Comparison of ENCODE assay signal across 8 cellular contexts in genomic region chr15:78072080-78072892, GRCh38. TPM values are rescaled to one million over a fixed set of nuclear protein-coding genes. Genes with fewer than 3 reads are reported as not detected.
DNase-seq lines count a peak whose midpoint lies in the region; ATAC-seq, FAIRE-seq and TF ChIP-seq lines count a peak whose summit lies in the region.

No MANE protein-coding gene starts in this region.

- H3K9me3 ChIP-seq in CD8-positive, alpha-beta T cell (ENCODE audit: low read length), result no peaks in the 10 kb centered on the region
- H3K9me3 ChIP-seq in ovary, result no peaks in the 10 kb centered on the region

- H3K36me3 Mint-ChIP-seq in CD8-positive, alpha-beta T cell, result peaks cover 14% of the 10 kb centered on the region
- H3K36me3 Mint-ChIP-seq in T-cell, result peaks cover 8% of the 10 kb centered on the region

- TF ChIP-seq CTCF in CD8-positive, alpha-beta T cell (IDR thresholded peaks at IDR 0.05), result no peak
- peak; percentile 27 for TF ChIP-seq CTCF in fibroblast of pulmonary artery (IDR thresholded peaks at IDR 0.05; ENCODE audit: low read length, missing control alignments)
- no peak for TF ChIP-seq CTCF in ovary (IDR thresholded peaks at IDR 0.05)

- peak; percentile 50 for ATAC-seq in CD8-positive, alpha-beta T cell
- ATAC-seq in T-cell (replicated peaks in 1 of 4), result peak in 1 of 4 experiments; percentile 73
- no peak for ATAC-seq in HG03159 (IDR thresholded peaks at IDR 0.05; ENCODE audit: unreplicated experiment)

- no peak overlapping the region for H3K4me3 ChIP-seq in CD8-positive, alpha-beta T cell (ENCODE audit: low read depth, low read length)
- H3K4me3 ChIP-seq in fibroblast of pulmonary artery (replicated peaks; ENCODE audit: low read depth, low read length) (no peak overlapping the region), ovary (peak overlapping the region; percentile 5)

- peak in 2 of 7 experiments; percentile 44 to 62 for DNase-seq in CD8-positive, alpha-beta T cell
- peak in 25 of 34 experiments; percentile 13 to 78 (median 40) for DNase-seq in T-cell
- DNase-seq in fibroblast of pulmonary artery (ENCODE audit: low read depth), result peak; percentile 93
- DNase-seq in ovary, result peak in 3 of 5 donors; percentile 53 to 66 (median 64)
- no peak for DNase-seq in GDM1 (lab: John Stamatoyannopoulos, UW)
- DNase-seq in COLO668 (lab: John Stamatoyannopoulos, UW; ENCODE audit: unreplicated experiment), result no peak
- DNase-seq in urothelium cell line (ENCODE audit: low spot score), result no peak

- H3K27me3 ChIP-seq in CD8-positive, alpha-beta T cell (ENCODE audit: insufficient read depth, low read length), result no peaks in the 10 kb centered on the region
- no peaks in the 10 kb centered on the region for H3K27me3 ChIP-seq in ovary

- TF ChIP-seq POLR2A in ovary (IDR thresholded peaks at IDR 0.05), result peak; percentile 31

- peaks cover 51% of the 10 kb centered on the region for H3K4me1 Mint-ChIP-seq in CD8-positive, alpha-beta T cell (ENCODE audit: low read depth)
- peaks cover 45 to 52% (median 49%) of the 10 kb centered on the region in 3 donors for H3K4me1 Mint-ChIP-seq in T-cell

- no peaks in the 10 kb centered on the region for H3K36me3 ChIP-seq in CD8-positive, alpha-beta T cell (ENCODE audit: insufficient read depth, low read length)
- no peaks in the 10 kb centered on the region for H3K36me3 ChIP-seq in ovary

- FAIRE-seq in urothelium cell line (lab: Jason Lieb, UNC), result no peak

- H3K4me1 ChIP-seq in CD8-positive, alpha-beta T cell (ENCODE audit: insufficient read depth, low read length), result peaks cover 76% of the 10 kb centered on the region
- H3K4me1 ChIP-seq in ovary (ENCODE audit: insufficient read depth), result peaks cover 40% of the 10 kb centered on the region

- WGBS in ovary, 3 donors, result 9 to 14% (median 12%) methylated on average over 9 of the region's 9 CpGs

- peak; percentile 32 for TF ChIP-seq EP300 in ovary (IDR thresholded peaks at IDR 0.05)

- intact Hi-C loops in CD8-positive, alpha-beta T cell (cut with DNase I, micrococcal nuclease), result no loop called here
- intact Hi-C loops in ovary (cut with DNase I), result loop anchor here in 2 of 4 donors (5.0 to 10.0 kb wide), 2 partner anchors 67 to 70 kb away; no protein-coding TSS in a partner anchor

- H3K27ac ChIP-seq in CD8-positive, alpha-beta T cell (ENCODE audit: low read depth, low read length), result peak overlapping the region; percentile 29
- peak overlapping the region in 1 of 2 donors; percentile 95 for H3K27ac ChIP-seq in ovary

- peak overlapping the region; percentile 60 for H3K4me3 Mint-ChIP-seq in CD8-positive, alpha-beta T cell
- H3K4me3 Mint-ChIP-seq in T-cell, result peak overlapping the region; percentile 9 to 65 (median 56)

- no peaks in the 10 kb centered on the region for H3K27me3 Mint-ChIP-seq in CD8-positive, alpha-beta T cell (ENCODE audit: low read depth)
- no peaks in the 10 kb centered on the region for H3K27me3 Mint-ChIP-seq in T-cell

- POLR2A ChIA-PET in CD8-positive, alpha-beta T cell (lab: Charles Lee), result interaction anchor here (1.2 to 2.2 kb wide), 4 partner anchors 9 to 38 kb away, joined by 3 to 8 read pairs (median 6); no protein-coding TSS in a partner anchor
- POLR2A ChIA-PET in T-cell (lab: Charles Lee), result interaction anchor here (0.7 to 1.3 kb wide), 4 partner anchors 37 to 43 kb away, joined by 3 to 4 read pairs (median 3); no protein-coding TSS in a partner anchor

- no peaks in the 10 kb centered on the region for H3K9me3 Mint-ChIP-seq in CD8-positive, alpha-beta T cell
- H3K9me3 Mint-ChIP-seq in T-cell, result no peaks in the 10 kb centered on the region

- peak overlapping the region; percentile 88 for H3K27ac Mint-ChIP-seq in CD8-positive, alpha-beta T cell
- H3K27ac Mint-ChIP-seq in T-cell, result no peak overlapping the region

- CTCF ChIA-PET in CD8-positive, alpha-beta T cell (lab: Charles Lee), result interaction anchor here (0.6 to 4.0 kb wide), 10 partner anchors 10 to 801 kb away, joined by 3 to 16 read pairs (median 4); no protein-coding TSS in a partner anchor
- CTCF ChIA-PET in T-cell (lab: Charles Lee), result interaction anchor here in 1 of 2 donors (0.5 to 2.9 kb wide), 7 partner anchors 10 to 58 kb away, joined by 3 to 12 read pairs (median 3); no protein-coding TSS in a partner anchor

RNA-seq across cellular contexts. Expression of gene TBC1D2B, which starts 5.2 kb away (rescaled TPM):
- 100 to 1,000 TPM in 1 of 2 experiments, 10 to 100 TPM in 1; 88.7 to 101 TPM for total RNA-seq in CD8-positive, alpha-beta T cell
- total RNA-seq in T-cell (100 to 1,000 TPM in 3 of 5 donors, 10 to 100 TPM in 2; 86.1 to 106 (median 101) TPM), ovary (100 to 1,000 TPM in 4 of 7 donors, 10 to 100 TPM in 3; 42.3 to 146 (median 115) TPM)
- 100 to 1,000 TPM in 1 of 2 donors, 10 to 100 TPM in 1; 53.3 to 122 TPM for polyA plus RNA-seq in ovary

RNA-seq across cellular contexts. Expression of gene SH2D7, which starts 20.1 kb away (rescaled TPM):
- not detected for total RNA-seq in CD8-positive, alpha-beta T cell
- total RNA-seq in T-cell (not detected), ovary (not detected)
- polyA plus RNA-seq in ovary, result not detected

RNA-seq across cellular contexts. Expression of gene CIB2, which starts 59.0 kb away (rescaled TPM):
- 1 to 10 TPM; 1.2 to 1.9 TPM for total RNA-seq in CD8-positive, alpha-beta T cell
- 1 to 10 TPM in 4 of 5 donors, under 1 TPM in 1; 0.72 to 2.8 (median 2.0) TPM for total RNA-seq in T-cell
- total RNA-seq in ovary, result 10 to 100 TPM in 3 of 7 donors, 1 to 10 TPM in 4; 1.7 to 12.4 (median 9.6) TPM
- polyA plus RNA-seq in ovary, result 1 to 10 TPM; 5.3 to 8.2 TPM

Comparison
In these comparisons a context has a peak if more than half of its experiments do, and no peak if none do; other contexts are left out.
1. DNase-seq: peak in T-cell (25 of 34), fibroblast of pulmonary artery (single experiment) and ovary (3 of 5); none in GDM1 (single experiment), COLO668 (single experiment) and urothelium cell line (single experiment).